ENCODE assay signal across 1 cellular context in the genomic region with DNA sequence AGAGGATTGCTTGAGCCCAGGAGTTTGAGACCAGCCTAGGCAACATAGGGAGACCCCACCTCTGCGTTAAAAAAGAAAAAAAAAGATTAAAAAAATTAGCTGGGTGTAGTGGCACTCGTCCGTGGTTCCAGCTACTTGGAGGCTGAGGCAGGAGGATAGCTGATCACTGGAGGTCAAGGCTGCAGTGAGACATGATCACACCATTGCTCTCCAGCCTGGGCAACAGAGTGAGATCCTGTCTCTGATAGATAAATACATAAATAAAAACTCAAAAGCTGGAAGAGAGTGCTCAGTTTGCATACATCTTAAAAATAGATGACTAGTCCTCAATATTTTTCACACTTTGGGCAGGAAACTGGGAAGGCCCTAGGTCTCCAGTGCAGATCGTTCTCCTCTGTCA.
TF ChIP-seq lines count a peak whose summit lies in the region.

No MANE protein-coding gene starts in this region.

TF ChIP-seq in GM12878, 131 proteins besides CTCF, POLR2A, EP300 and RAD21:
- TF ChIP-seq, protein P1, sequence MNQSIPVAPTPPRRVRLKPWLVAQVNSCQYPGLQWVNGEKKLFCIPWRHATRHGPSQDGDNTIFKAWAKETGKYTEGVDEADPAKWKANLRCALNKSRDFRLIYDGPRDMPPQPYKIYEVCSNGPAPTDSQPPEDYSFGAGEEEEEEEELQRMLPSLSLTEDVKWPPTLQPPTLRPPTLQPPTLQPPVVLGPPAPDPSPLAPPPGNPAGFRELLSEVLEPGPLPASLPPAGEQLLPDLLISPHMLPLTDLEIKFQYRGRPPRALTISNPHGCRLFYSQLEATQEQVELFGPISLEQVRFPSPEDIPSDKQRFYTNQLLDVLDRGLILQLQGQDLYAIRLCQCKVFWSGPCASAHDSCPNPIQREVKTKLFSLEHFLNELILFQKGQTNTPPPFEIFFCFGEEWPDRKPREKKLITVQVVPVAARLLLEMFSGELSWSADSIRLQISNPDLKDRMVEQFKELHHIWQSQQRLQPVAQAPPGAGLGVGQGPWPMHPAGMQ (IDR thresholded peaks at IDR 0.05; ENCODE audit: borderline replicate concordance): no peak
